22 cellular contexts compared by ENCODE assay signal in genomic region chr20:49561256-49561655, GRCh38. TPM values are rescaled to one million over a fixed set of nuclear protein-coding genes. Genes with fewer than 3 reads are reported as not detected.
DNase-seq lines count a peak whose midpoint lies in the region; ATAC-seq and TF ChIP-seq lines count a peak whose summit lies in the region.
"Had no signal": no experiment of that assay in that cellular context is flagged by ENCODE, and none has a peak within 500 bp of the region (broad histone marks: within the 10 kb centered on the region; RNA-seq: fewer than 3 reads in every experiment).

No MANE protein-coding gene starts in this region.

- H3K4me3 ChIP-seq in GM23338 (no peak overlapping the region), IMR-90 (ENCODE audit: insufficient read depth, low read depth, low read length) (no peak overlapping the region), gastroesophageal sphincter (no peak overlapping the region)
- H3K4me3 ChIP-seq: psoas muscle, thyroid gland had no signal

- H3K9me3 ChIP-seq in IMR-90 (ENCODE audit: control insufficient read depth, insufficient read depth, low read length) (no peaks in the 10 kb centered on the region), gastroesophageal sphincter (no peaks in the 10 kb centered on the region)
- H3K9me3 ChIP-seq: psoas muscle, thyroid gland had no signal

- TF ChIP-seq CTCF in GM23338 (conservative IDR thresholded peaks at IDR 0.05; ENCODE audit: low read depth in 2 of 2) (no peak), IMR-90 (conservative IDR thresholded peaks at IDR 0.05; ENCODE audit: low read depth, low read length) (no peak), gastroesophageal sphincter (IDR thresholded peaks at IDR 0.05) (no peak)

- peak overlapping the region; percentile 46 for H2AK9ac ChIP-seq in IMR-90 (replicated peaks; ENCODE audit: low read depth, low read length, poor library complexity)

- dilution Hi-C loops in IMR-90 (cut with HindIII; ENCODE audit: low sequenced_read_pairs, unreplicated experiment): no loop called here

- CTCF ChIA-PET in IMR-90 (lab: Yijun Ruan, JAX): interaction anchor here (0.5 kb wide), 1 partner anchor 354 kb away, joined by 5 read pairs; no protein-coding TSS in a partner anchor
- CTCF ChIA-PET in activated CD8-positive, alpha-beta T cell treated with anti-CD3 and anti-CD28 coated beads, Interleukin-2, amount 10 ng/mL, durations not matched to agents 7 days and 5 days (lab: Charles Lee): interaction anchor here (0.7 to 1.0 kb wide), 2 partner anchors 25 to 47 kb away, joined by 3 read pairs; no protein-coding TSS in a partner anchor

- H2BK120ac ChIP-seq in IMR-90 (ENCODE audit: low read depth, low read length): peak overlapping the region; percentile 49; the same call in 1 of the 2 replicates

- BruUV-seq in IMR-90 (replicated peaks; lab: Mats Ljungman, UMichigan): no TSS peak

- H3K79me1 ChIP-seq in IMR-90 (ENCODE audit: low read depth in 1 of 2, low read length in 2 of 2): peaks cover 0 to 3% of the 10 kb centered on the region in 2 experiments; a peak in 1 of 4 replicates

- peak overlapping the region; percentile 34 to 85; a peak in 3 of 4 replicates for H4K8ac ChIP-seq in IMR-90 (ENCODE audit: low read depth in 2 of 2, low read length in 2 of 2)

- ATAC-seq in GM23338 (no peak), IMR-90 (ENCODE audit: low read depth) (no peak), gastroesophageal sphincter (no peak), sciatic nerve (no peak), GM21717 (IDR thresholded peaks at IDR 0.05; ENCODE audit: unreplicated experiment) (no peak), GM21390 (IDR thresholded peaks at IDR 0.05; ENCODE audit: unreplicated experiment) (no peak)
- no peak for ATAC-seq in activated CD8-positive, alpha-beta T cell treated with anti-CD3 and anti-CD28 coated beads, Interleukin-2, amount 10 ng/mL, durations not matched to agents 7 days and 5 days
- ATAC-seq: activated naive CD4-positive, alpha-beta T cell treated with anti-CD3 and anti-CD28 coated beads, Interleukin-2, amount 50 U/mL, for 72 hours; activated T-cell treated with anti-CD3 and anti-CD28 coated beads, Interleukin-2, amount 50 U/mL, for 72 hours; T-cell had no signal

- H3K9me3 Mint-ChIP-seq in GM23338: peaks cover 10% of the 10 kb centered on the region; the same call in 2 of the 3 replicates
- peaks cover 11% of the 10 kb centered on the region for H3K9me3 Mint-ChIP-seq in activated CD8-positive, alpha-beta T cell treated with anti-CD3 and anti-CD28 coated beads, Interleukin-2, amount 10 ng/mL, durations not matched to agents 7 days and 5 days (ENCODE audit: insufficient read depth)
- H3K9me3 Mint-ChIP-seq: T-cell had no signal

- H3K27me3 ChIP-seq in GM23338 (ENCODE audit: insufficient read depth) (no peaks in the 10 kb centered on the region), IMR-90 (ENCODE audit: control insufficient read depth, insufficient read depth, low read length) (no peaks in the 10 kb centered on the region; the same call in 1 of the 2 replicates), gastroesophageal sphincter (no peaks in the 10 kb centered on the region)
- H3K27me3 ChIP-seq: brain microvascular endothelial cell, thyroid gland had no signal

- H3K18ac ChIP-seq in IMR-90 (ENCODE audit: low read depth, low read length): peak overlapping the region; percentile 63

- 0 out of 2 replicates have a peak overlapping the region, but pooled peaks have one; percentile 22 for H3K4ac ChIP-seq in IMR-90 (ENCODE audit: low read depth, low read length)

- H3K36me3 Mint-ChIP-seq in GM23338 (ENCODE audit: low read depth): peaks cover 41% of the 10 kb centered on the region
- peaks cover 17% of the 10 kb centered on the region for H3K36me3 Mint-ChIP-seq in activated CD8-positive, alpha-beta T cell treated with anti-CD3 and anti-CD28 coated beads, Interleukin-2, amount 10 ng/mL, durations not matched to agents 7 days and 5 days (ENCODE audit: low read depth)
- H3K36me3 Mint-ChIP-seq: T-cell had no signal

- peaks cover 8% of the 10 kb centered on the region for H3K27me3 Mint-ChIP-seq in GM23338 (ENCODE audit: insufficient read depth, low read depth, poor library complexity)
- peaks cover 34% of the 10 kb centered on the region for H3K27me3 Mint-ChIP-seq in activated CD8-positive, alpha-beta T cell treated with anti-CD3 and anti-CD28 coated beads, Interleukin-2, amount 10 ng/mL, durations not matched to agents 7 days and 5 days (ENCODE audit: low read depth)

- H3K9me2 ChIP-seq in GM23338 (ENCODE audit: insufficient read depth): no peaks in the 10 kb centered on the region

- no peak overlapping the region for H3K9ac ChIP-seq in IMR-90 (ENCODE audit: low read depth, low read length)

- 90% methylated on average over 2 of the region's 4 CpGs; no CpG with 5 or more reads in 1 of the 2 experiments for WGBS in IMR-90 (ENCODE audit: extremely low coverage in 2 of 2, insufficient read length in 1 of 2), 2 experiments
- 22% methylated on average over 1 of the region's 4 CpGs; no CpG with 5 or more reads in 1 of the 2 donors for WGBS in gastroesophageal sphincter (ENCODE audit: low coverage in 1 of 2), 2 donors

- H3K9me1 ChIP-seq in IMR-90 (ENCODE audit: insufficient read depth, low read length): 0 out of 2 replicates have a peak, but pooled peaks cover 11% of the 10 kb centered on the region

- TF ChIP-seq POLR2A in IMR-90 (IDR thresholded peaks at IDR 0.05; ENCODE audit: low read depth, low read length) (no peak), gastroesophageal sphincter (IDR thresholded peaks at IDR 0.05) (no peak)

- peak overlapping the region; percentile 48 for H2BK20ac ChIP-seq in IMR-90 (ENCODE audit: low read depth, low read length)

- TF ChIP-seq EP300 in gastroesophageal sphincter (IDR thresholded peaks at IDR 0.05): no peak

- DNase-seq in GM23338 (ENCODE audit: low spot score) (no peak), IMR-90 (no peak), sciatic nerve (ENCODE audit: low spot score) (peak; percentile 52)
- no peak for DNase-seq in activated CD8-positive, alpha-beta T cell treated with anti-CD3 and anti-CD28 coated beads, Interleukin-2, amount 10 ng/mL, durations not matched to agents 7 days and 5 days
- DNase-seq: activated CD4-positive, alpha-beta T cell treated with anti-CD3 and anti-CD28 coated beads, Interleukin-2, amount 50 U/mL, for 1 hour; activated T-cell treated with anti-CD3 and anti-CD28 coated beads, Interleukin-2, amount 50 U/mL, for 72 hours; AML-193; brain microvascular endothelial cell; COR-L47; EL; foreskin fibroblast; NCI-H2171; NCI-H526 treated with DMSO at 0.1 percent for 48 hours; psoas muscle; SHP77 treated with DMSO at 0.1 percent for 48 hours; stimulated activated CD4-positive, alpha-beta T cell treated with anti-CD3 and anti-CD28 coated beads, Interleukin-12 subunit alpha, Interleukin-12 subunit beta, amount 100 ng/mL, for 4 hours; T-cell; thyroid gland had no signal

- peaks cover 38% of the 10 kb centered on the region for H3K79me2 ChIP-seq in GM23338 (replicated peaks; ENCODE audit: insufficient read depth)

- H2BK15ac ChIP-seq in IMR-90 (ENCODE audit: low read depth, low read length): peak overlapping the region; percentile 43; the same call in 1 of the 3 replicates

- no peaks in the 10 kb centered on the region for H3K36me3 ChIP-seq in GM23338 (ENCODE audit: insufficient read depth)
- H3K36me3 ChIP-seq in IMR-90 (ENCODE audit: control insufficient read depth, insufficient read depth, low read length): no peaks in the 10 kb centered on the region
- no peaks in the 10 kb centered on the region for H3K36me3 ChIP-seq in gastroesophageal sphincter
- H3K36me3 ChIP-seq: thyroid gland had no signal

- no peak overlapping the region for H3K23ac ChIP-seq in IMR-90 (ENCODE audit: low read depth, low read length)

- peak overlapping the region; percentile 36; the same call in 1 of the 2 replicates for H4K91ac ChIP-seq in IMR-90 (ENCODE audit: insufficient read depth, low read depth, low read length)

- in situ Hi-C loops in IMR-90 (cut with MboI; ENCODE audit: low sequenced_read_pairs): no loop called here

- H4K20me1 ChIP-seq in GM23338 (replicated peaks; ENCODE audit: insufficient read depth) (no peaks in the 10 kb centered on the region; the same call in 1 of the 2 replicates), IMR-90 (ENCODE audit: insufficient read depth, low read length) (no peaks in the 10 kb centered on the region)

- H4K5ac ChIP-seq in IMR-90 (ENCODE audit: low read depth, low read length): peak overlapping the region; percentile 65; the same call in 1 of the 2 replicates

- H3K14ac ChIP-seq in IMR-90 (replicated peaks; ENCODE audit: low read depth, low read length): 0 out of 2 replicates have a peak overlapping the region, but pooled peaks have one; percentile 12

- H3F3A ChIP-seq in GM23338 (replicated peaks; ENCODE audit: low read depth): no peaks in the 10 kb centered on the region

- H3K4me1 Mint-ChIP-seq in GM23338: peaks cover 24% of the 10 kb centered on the region
- peaks cover 13% of the 10 kb centered on the region for H3K4me1 Mint-ChIP-seq in activated CD8-positive, alpha-beta T cell treated with anti-CD3 and anti-CD28 coated beads, Interleukin-2, amount 10 ng/mL, durations not matched to agents 7 days and 5 days (ENCODE audit: low read depth)
- H3K4me1 Mint-ChIP-seq: T-cell had no signal

- no peak for TF ChIP-seq RAD21 in IMR-90 (IDR thresholded peaks at IDR 0.05; ENCODE audit: low read length)

- H3K4me3 Mint-ChIP-seq in GM23338: no peak overlapping the region
- H3K4me3 Mint-ChIP-seq in activated CD8-positive, alpha-beta T cell treated with anti-CD3 and anti-CD28 coated beads, Interleukin-2, amount 10 ng/mL, durations not matched to agents 7 days and 5 days: no peak overlapping the region
- H3K4me3 Mint-ChIP-seq: activated T-cell treated with anti-CD3 and anti-CD28 coated beads, Interleukin-2, amount 50 U/mL, for 72 hours; T-cell had no signal

- intact Hi-C loops in IMR-90 (cut with micrococcal nuclease): no loop called here
- intact Hi-C loops in sciatic nerve (cut with DNase I): no loop called here

- H3K27ac ChIP-seq in GM23338 (ENCODE audit: low read depth) (peak overlapping the region; percentile 88; the same call in 1 of the 2 replicates), IMR-90 (ENCODE audit: insufficient read depth, low read length) (no peak overlapping the region), gastroesophageal sphincter (peak overlapping the region in 3 of 4 donors; percentile 75 to 93 (median 81))
- H3K27ac ChIP-seq: brain microvascular endothelial cell had no signal

- POLR2A ChIA-PET in IMR-90 (lab: Charles Lee; ENCODE audit: unreplicated experiment): no interaction called here
- POLR2A ChIA-PET in activated CD8-positive, alpha-beta T cell treated with anti-CD3 and anti-CD28 coated beads, Interleukin-2, amount 10 ng/mL, durations not matched to agents 7 days and 5 days (lab: Charles Lee): interaction anchor here (1.1 kb wide), 1 partner anchor 34 kb away, joined by 4 read pairs; no protein-coding TSS in a partner anchor

- H3K4me2 ChIP-seq in GM23338 (no peak overlapping the region), IMR-90 (ENCODE audit: low read depth, low read length) (no peak overlapping the region)

- H3K56ac ChIP-seq in IMR-90 (ENCODE audit: extremely low read depth, insufficient read depth, low read length): no peak overlapping the region

- H3K4me1 ChIP-seq in GM23338 (ENCODE audit: insufficient read depth) (peaks cover 18% of the 10 kb centered on the region), IMR-90 (ENCODE audit: control insufficient read depth, insufficient read depth, low read length) (peaks cover 14% of the 10 kb centered on the region), gastroesophageal sphincter (peaks cover 4 to 80% (median 11%) of the 10 kb centered on the region in 3 donors)

- H2AK5ac ChIP-seq in IMR-90 (ENCODE audit: low read depth, low read length): peak overlapping the region; percentile 35

- H2BK5ac ChIP-seq in IMR-90 (ENCODE audit: low read depth, low read length, poor library complexity, severe bottlenecking): no peak overlapping the region

- H2AFZ ChIP-seq in GM23338 (no peak overlapping the region), IMR-90 (replicated peaks; ENCODE audit: low read length, poor library complexity) (no peak overlapping the region)

- H3K27ac Mint-ChIP-seq in GM23338: peak overlapping the region; percentile 81; the same call in 1 of the 2 replicates
- H3K27ac Mint-ChIP-seq in activated CD8-positive, alpha-beta T cell treated with anti-CD3 and anti-CD28 coated beads, Interleukin-2, amount 10 ng/mL, durations not matched to agents 7 days and 5 days: no peak overlapping the region
- H3K27ac Mint-ChIP-seq: activated naive CD4-positive, alpha-beta T cell treated with anti-CD3 and anti-CD28 coated beads, Interleukin-2, amount 50 U/mL, for 72 hours; activated T-cell treated with anti-CD3 and anti-CD28 coated beads, Interleukin-2, amount 50 U/mL, for 72 hours; T-cell had no signal

RNA-seq across cellular contexts. Expression of gene PTGIS, which starts 6.7 kb away (rescaled TPM):
- 28.7 and 29.0 TPM in 2 replicates for total RNA-seq in GM23338 (2014; rRNA removed; shearing (Covaris generic))
- 6.6 and 7.5 TPM in 2 replicates for polyA plus RNA-seq in GM23338 (2016; fragmentation: Nextera tagmentation; extraction: Ambion mirVana)
- 1.1 and 1.6 TPM in 2 replicates for total RNA-seq in IMR-90 (2012; rRNA removed)
- 2.4 and 2.6 TPM in 2 replicates for polyA plus RNA-seq in IMR-90 (2012; rRNA removed)
- 1.3 and 4.5 TPM in 2 replicates for polyA plus RNA-seq in IMR-90 (2012; cell fraction: cytosol; rRNA removed)
- polyA plus RNA-seq in IMR-90 (2012; cell fraction: nucleus; rRNA removed; ENCODE audit: low replicate concordance): 1.7 and 2.0 TPM in 2 replicates
- 100 to 1,000 TPM in 3 of 4 donors, 10 to 100 TPM in 1; 75.3 to 169 (median 137) TPM for total RNA-seq in gastroesophageal sphincter
- 89.7 TPM for total RNA-seq in sciatic nerve
- 1 to 10 TPM; 1.9 to 2.5 TPM for total RNA-seq in activated CD8-positive, alpha-beta T cell treated with anti-CD3 and anti-CD28 coated beads, Interleukin-2, amount 10 ng/mL, durations not matched to agents 7 days and 5 days
